Comparison of ENCODE assay signal across 9 cellular contexts in the genomic region with DNA sequence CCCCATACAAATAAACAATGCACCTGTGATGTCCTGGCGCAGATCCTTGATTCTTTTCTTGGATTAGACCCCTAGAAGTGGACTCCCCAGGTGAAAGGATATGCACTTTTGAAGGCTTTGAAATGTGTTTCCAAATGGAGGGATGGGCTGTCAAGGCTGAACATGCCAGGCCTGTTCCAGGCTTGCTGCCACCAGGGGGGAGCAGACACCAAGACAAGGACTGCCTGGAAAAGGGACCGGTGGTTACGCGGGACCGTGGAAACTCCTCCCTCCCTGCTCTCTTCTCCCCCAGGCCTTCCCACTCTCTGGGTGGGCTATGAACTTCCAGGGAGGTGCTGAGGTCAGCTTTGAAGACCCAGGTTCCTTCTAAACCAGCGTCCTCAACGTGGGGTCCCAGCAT. TPM values are rescaled to one million over a fixed set of nuclear protein-coding genes. Genes with fewer than 3 reads are reported as not detected.
DNase-seq lines count a peak whose midpoint lies in the region; ATAC-seq and TF ChIP-seq lines count a peak whose summit lies in the region.
"Had no signal": no experiment of that assay in that cellular context is flagged by ENCODE, and none has a peak within 500 bp of the region (broad histone marks: within the 10 kb centered on the region; RNA-seq: fewer than 3 reads in every experiment).

No MANE protein-coding gene starts in this region.

- H3K27ac Mint-ChIP-seq in activated CD8-positive, alpha-beta T cell treated with anti-CD3 and anti-CD28 coated beads for 36 hours: no peak overlapping the region
- H3K27ac Mint-ChIP-seq in activated CD8-positive, alpha-beta T cell treated with anti-CD3 and anti-CD28 coated beads, Interleukin-2, amount 10 ng/mL, durations not matched to agents 7 days and 5 days: no peak overlapping the region

- peaks cover 7% of the 10 kb centered on the region for H3K27me3 Mint-ChIP-seq in activated CD8-positive, alpha-beta T cell treated with anti-CD3 and anti-CD28 coated beads for 36 hours
- peaks cover 2% of the 10 kb centered on the region for H3K27me3 Mint-ChIP-seq in activated CD8-positive, alpha-beta T cell treated with anti-CD3 and anti-CD28 coated beads, Interleukin-2, amount 10 ng/mL, durations not matched to agents 7 days and 5 days (ENCODE audit: low read depth)

- peak; percentile 7 for DNase-seq in activated CD8-positive, alpha-beta T cell treated with anti-CD3 and anti-CD28 coated beads for 36 hours
- no peak for DNase-seq in activated CD8-positive, alpha-beta T cell treated with anti-CD3 and anti-CD28 coated beads, Interleukin-2, amount 10 ng/mL, durations not matched to agents 7 days and 5 days
- DNase-seq in PC-9 (peak in 1 of 2 experiments; percentile 44), fibroblast of peridontal ligament (ENCODE audit: extremely low read depth) (peak; percentile 3), spleen (no peak), lower leg skin (ENCODE audit: low spot score in 2 of 2) (no peak), NCI-H226 (no peak)
- DNase-seq: activated CD4-positive, alpha-beta T cell treated with anti-CD3 and anti-CD28 coated beads, Interleukin-2, amount 50 U/mL, for 4 hours had no signal

- TF ChIP-seq CTCF in activated CD8-positive, alpha-beta T cell treated with anti-CD3 and anti-CD28 coated beads for 36 hours (IDR thresholded peaks at IDR 0.05): no peak
- TF ChIP-seq CTCF in PC-9 (conservative IDR thresholded peaks at IDR 0.05) (peak; percentile 66), spleen (IDR thresholded peaks at IDR 0.05 in 8 of 11, conservative IDR thresholded peaks at IDR 0.05 in 3 of 11) (peak in 9 of 11 experiments; percentile 13 to 67 (median 51)), lower leg skin (IDR thresholded peaks at IDR 0.05) (no peak)

- 40 to 76% (median 56%) methylated on average over 7 of the region's 7 CpGs for WGBS in spleen, 5 donors
- WGBS in lower leg skin, 2 donors: 35% methylated on average over 7 of the region's 7 CpGs

- H3K9me3 Mint-ChIP-seq in activated CD8-positive, alpha-beta T cell treated with anti-CD3 and anti-CD28 coated beads for 36 hours: no peaks in the 10 kb centered on the region
- H3K9me3 Mint-ChIP-seq in activated CD8-positive, alpha-beta T cell treated with anti-CD3 and anti-CD28 coated beads, Interleukin-2, amount 10 ng/mL, durations not matched to agents 7 days and 5 days (ENCODE audit: insufficient read depth): no peaks in the 10 kb centered on the region

- ATAC-seq in activated CD8-positive, alpha-beta T cell treated with anti-CD3 and anti-CD28 coated beads for 36 hours: no peak
- no peak for ATAC-seq in activated CD8-positive, alpha-beta T cell treated with anti-CD3 and anti-CD28 coated beads, Interleukin-2, amount 10 ng/mL, durations not matched to agents 7 days and 5 days
- ATAC-seq in HG03565 (IDR thresholded peaks at IDR 0.05; ENCODE audit: unreplicated experiment): no peak

- H3K36me3 Mint-ChIP-seq in activated CD8-positive, alpha-beta T cell treated with anti-CD3 and anti-CD28 coated beads for 36 hours (ENCODE audit: low read depth): no peaks in the 10 kb centered on the region
- H3K36me3 Mint-ChIP-seq in activated CD8-positive, alpha-beta T cell treated with anti-CD3 and anti-CD28 coated beads, Interleukin-2, amount 10 ng/mL, durations not matched to agents 7 days and 5 days (ENCODE audit: low read depth): no peaks in the 10 kb centered on the region

- no peaks in the 10 kb centered on the region for H3K4me1 Mint-ChIP-seq in activated CD8-positive, alpha-beta T cell treated with anti-CD3 and anti-CD28 coated beads for 36 hours (ENCODE audit: low read depth)
- H3K4me1 Mint-ChIP-seq in activated CD8-positive, alpha-beta T cell treated with anti-CD3 and anti-CD28 coated beads, Interleukin-2, amount 10 ng/mL, durations not matched to agents 7 days and 5 days (ENCODE audit: low read depth): no peaks in the 10 kb centered on the region

- H3K27me3 ChIP-seq in PC-9 (ENCODE audit: insufficient read depth, low read depth) (no peaks in the 10 kb centered on the region; the same call in 1 of the 2 replicates), spleen (replicated peaks in 1 of 7) (peaks cover 0 to 18% (median 0%) of the 10 kb centered on the region in 7 donors)

- H3K9me3 ChIP-seq in PC-9 (ENCODE audit: insufficient read depth, low read depth) (no peaks in the 10 kb centered on the region), spleen (no peaks in the 10 kb centered on the region)

- no peak overlapping the region for H3K4me3 Mint-ChIP-seq in activated CD8-positive, alpha-beta T cell treated with anti-CD3 and anti-CD28 coated beads for 36 hours
- no peak overlapping the region for H3K4me3 Mint-ChIP-seq in activated CD8-positive, alpha-beta T cell treated with anti-CD3 and anti-CD28 coated beads, Interleukin-2, amount 10 ng/mL, durations not matched to agents 7 days and 5 days

- H3K4me1 ChIP-seq in PC-9 (replicated peaks; ENCODE audit: insufficient read depth) (no peaks in the 10 kb centered on the region), spleen (peaks cover 0 to 30% (median 14%) of the 10 kb centered on the region in 6 donors)

- H3K27ac ChIP-seq in PC-9 (no peak overlapping the region), spleen (peak overlapping the region in 3 of 8 donors; percentile 23 to 54 (median 26))

- intact Hi-C loops in activated CD8-positive, alpha-beta T cell treated with anti-CD3 and anti-CD28 coated beads for 36 hours (cut with micrococcal nuclease): no loop called here
- intact Hi-C loops in PC-9 (cut with micrococcal nuclease; ENCODE audit: unreplicated experiment) (loop anchor here (1.0 to 2.0 kb wide), 2 partner anchors 265 to 299 kb away; no protein-coding TSS in a partner anchor), spleen (cut with DNase I; ENCODE audit: low total_unique reads) (loop anchor here (10.0 kb wide), 1 partner anchor 269 kb away; no protein-coding TSS in a partner anchor), lower leg skin (cut with DNase I; ENCODE audit: low total_unique reads) (no loop called here)

- no peaks in the 10 kb centered on the region for H3K9me2 ChIP-seq in PC-9 (ENCODE audit: insufficient read depth)

- no peak overlapping the region for H2AFZ ChIP-seq in PC-9

- H3K36me3 ChIP-seq in PC-9 (ENCODE audit: low read depth) (no peaks in the 10 kb centered on the region), spleen (peaks cover 0 to 8% (median 0%) of the 10 kb centered on the region in 6 donors)

- H3K79me2 ChIP-seq in PC-9 (ENCODE audit: low read depth): no peaks in the 10 kb centered on the region

- TF ChIP-seq POLR2A in spleen (IDR thresholded peaks at IDR 0.05): no peak
- no peak for TF ChIP-seq POLR2A in lower leg skin (IDR thresholded peaks at IDR 0.05)

- no peak overlapping the region for H3K4me2 ChIP-seq in PC-9

- no TSS peak for BruUV-seq in PC-9 (replicated peaks; lab: Mats Ljungman, UMichigan)

- no peaks in the 10 kb centered on the region for H3F3A ChIP-seq in PC-9 (ENCODE audit: insufficient read depth, low read depth)

- POLR2A ChIA-PET in activated CD8-positive, alpha-beta T cell treated with anti-CD3 and anti-CD28 coated beads for 36 hours (lab: Charles Lee): no interaction called here
- POLR2A ChIA-PET in activated CD8-positive, alpha-beta T cell treated with anti-CD3 and anti-CD28 coated beads, Interleukin-2, amount 10 ng/mL, durations not matched to agents 7 days and 5 days (lab: Charles Lee): no interaction called here
- POLR2A ChIA-PET in PC-9 (lab: Charles Lee; ENCODE audit: unreplicated experiment): no interaction called here

- CTCF ChIA-PET in activated CD8-positive, alpha-beta T cell treated with anti-CD3 and anti-CD28 coated beads for 36 hours (lab: Charles Lee): interaction anchor here (1.4 kb wide), 1 partner anchor 24 kb away, joined by 3 read pairs; no protein-coding TSS in a partner anchor
- CTCF ChIA-PET in activated CD8-positive, alpha-beta T cell treated with anti-CD3 and anti-CD28 coated beads, Interleukin-2, amount 10 ng/mL, durations not matched to agents 7 days and 5 days (lab: Charles Lee): interaction anchor here (1.0 kb wide), 1 partner anchor 223 kb away, joined by 4 read pairs; no protein-coding TSS in a partner anchor
- CTCF ChIA-PET in PC-9 (lab: Charles Lee): interaction anchor here (0.6 kb wide), 1 partner anchor 9 kb away, joined by 3 read pairs; no protein-coding TSS in a partner anchor

- H3K4me3 ChIP-seq in PC-9 (no peak overlapping the region), spleen (no peak overlapping the region), lower leg skin (ENCODE audit: low read depth, poor library complexity, severe bottlenecking) (no peak overlapping the region)

- no peaks in the 10 kb centered on the region for H4K20me1 ChIP-seq in PC-9 (ENCODE audit: insufficient read depth)

RNA-seq across cellular contexts. Expression of a gene that starts 12.7 kb away (rescaled TPM):
- not detected for total RNA-seq in activated CD8-positive, alpha-beta T cell treated with anti-CD3 and anti-CD28 coated beads for 36 hours
- total RNA-seq in activated CD8-positive, alpha-beta T cell treated with anti-CD3 and anti-CD28 coated beads, Interleukin-2, amount 10 ng/mL, durations not matched to agents 7 days and 5 days: not detected
- total RNA-seq in PC-9 (2021) (not detected in 2 replicates), spleen (1,000 to 10,000 TPM; 1,098 to 3,817 (median 2,128) TPM), lower leg skin (10 to 100 TPM; 29.8 to 97.0 (median 47.3) TPM)
- polyA plus RNA-seq in spleen: 100 to 1,000 TPM; 225 to 496 (median 490) TPM

RNA-seq across cellular contexts. Expression of a gene that starts 22.3 kb away (rescaled TPM):
- total RNA-seq in activated CD8-positive, alpha-beta T cell treated with anti-CD3 and anti-CD28 coated beads for 36 hours: not detected
- not detected for total RNA-seq in activated CD8-positive, alpha-beta T cell treated with anti-CD3 and anti-CD28 coated beads, Interleukin-2, amount 10 ng/mL, durations not matched to agents 7 days and 5 days
- not detected in 2 replicates for total RNA-seq in PC-9 (2021)
- total RNA-seq in spleen: 1,000 to 10,000 TPM in 5 of 7 donors, 100 to 1,000 TPM in 2; 919 to 1,691 (median 1,278) TPM
- 100 to 1,000 TPM in 2 of 3 donors, 10 to 100 TPM in 1; 98.7 to 283 (median 276) TPM for polyA plus RNA-seq in spleen
- 10 to 100 TPM; 12.9 to 63.0 (median 32.7) TPM for total RNA-seq in lower leg skin

RNA-seq across cellular contexts. Expression of a gene that starts 29.3 kb away (rescaled TPM):
- total RNA-seq in activated CD8-positive, alpha-beta T cell treated with anti-CD3 and anti-CD28 coated beads for 36 hours: not detected
- not detected for total RNA-seq in activated CD8-positive, alpha-beta T cell treated with anti-CD3 and anti-CD28 coated beads, Interleukin-2, amount 10 ng/mL, durations not matched to agents 7 days and 5 days
- total RNA-seq in PC-9 (2021): not detected in 2 replicates
- 1,000 to 10,000 TPM in 3 of 7 donors, 100 to 1,000 TPM in 4; 643 to 1,485 (median 980) TPM for total RNA-seq in spleen
- 100 to 1,000 TPM; 296 to 658 (median 579) TPM for polyA plus RNA-seq in spleen
- 10 to 100 TPM; 11.7 to 49.4 (median 28.1) TPM for total RNA-seq in lower leg skin

RNA-seq across cellular contexts. Expression of a gene that starts 44.9 kb away (rescaled TPM):
- total RNA-seq in activated CD8-positive, alpha-beta T cell treated with anti-CD3 and anti-CD28 coated beads for 36 hours: under 1 TPM in 1 of 2 experiments, not detected in 1; 0.13 TPM
- total RNA-seq in activated CD8-positive, alpha-beta T cell treated with anti-CD3 and anti-CD28 coated beads, Interleukin-2, amount 10 ng/mL, durations not matched to agents 7 days and 5 days: not detected
- total RNA-seq in PC-9 (2021) (26.7 and 31.1 TPM in 2 replicates), spleen (1 to 10 TPM; 2.5 to 9.3 (median 7.3) TPM), lower leg skin (1 to 10 TPM in 2 of 4 donors, under 1 TPM in 2; 0.57 to 3.1 (median 1.7) TPM)
- 1 to 10 TPM in 2 of 3 donors, under 1 TPM in 1; 0.67 to 2.0 (median 1.3) TPM for polyA plus RNA-seq in spleen

Comparison
In these comparisons a context has a peak if more than half of its experiments do, and no peak if none do; other contexts are left out.
1. DNase-seq: peak in activated CD8-positive, alpha-beta T cell treated with anti-CD3 and anti-CD28 coated beads for 36 hours (single experiment) and fibroblast of peridontal ligament (single experiment); none in activated CD8-positive, alpha-beta T cell treated with anti-CD3 and anti-CD28 coated beads, Interleukin-2, amount 10 ng/mL, durations not matched to agents 7 days and 5 days (single experiment), spleen (single experiment), lower leg skin (0 of 2) and NCI-H226 (single experiment).
2. CTCF ChIP-seq: peak in PC-9 (single experiment) and spleen (9 of 11); none in activated CD8-positive, alpha-beta T cell treated with anti-CD3 and anti-CD28 coated beads for 36 hours (single experiment) and lower leg skin (0 of 3).
3. RNA of a gene that starts 12.7 kb away (total RNA-seq): 1,098 to 3,817 TPM in spleen and 29.8 to 97.0 TPM in lower leg skin; not detected in activated CD8-positive, alpha-beta T cell treated with anti-CD3 and anti-CD28 coated beads for 36 hours, not detected in activated CD8-positive, alpha-beta T cell treated with anti-CD3 and anti-CD28 coated beads, Interleukin-2, amount 10 ng/mL, durations not matched to agents 7 days and 5 days and not detected in PC-9; every median in the first group is over 10 times any median in the second.
4. RNA of a gene that starts 22.3 kb away (total RNA-seq): 919 to 1,691 TPM in spleen; 12.9 to 63.0 TPM in lower leg skin, not detected in activated CD8-positive, alpha-beta T cell treated with anti-CD3 and anti-CD28 coated beads for 36 hours, not detected in activated CD8-positive, alpha-beta T cell treated with anti-CD3 and anti-CD28 coated beads, Interleukin-2, amount 10 ng/mL, durations not matched to agents 7 days and 5 days and not detected in PC-9; every median in the first group is over 10 times any median in the second.
5. RNA of a gene that starts 29.3 kb away (total RNA-seq): 643 to 1,485 TPM in spleen; 11.7 to 49.4 TPM in lower leg skin, not detected in activated CD8-positive, alpha-beta T cell treated with anti-CD3 and anti-CD28 coated beads for 36 hours, not detected in activated CD8-positive, alpha-beta T cell treated with anti-CD3 and anti-CD28 coated beads, Interleukin-2, amount 10 ng/mL, durations not matched to agents 7 days and 5 days and not detected in PC-9; every median in the first group is over 10 times any median in the second.
6. intact Hi-C loops: an anchor here in PC-9 (1.0 to 2.0 kb wide) and spleen (10.0 kb wide); none called in activated CD8-positive, alpha-beta T cell treated with anti-CD3 and anti-CD28 coated beads for 36 hours and lower leg skin.